In genomic region chr1:175564119-175564518, GRCh38 we compare ENCODE assay signal across 30 cellular contexts.
"Had no signal": no experiment of that assay in that cellular context is flagged by ENCODE, and none has a peak within 500 bp of the region (broad histone marks: within the 10 kb centered on the region; RNA-seq: fewer than 3 reads in every experiment).

No MANE protein-coding gene starts in this region.

- H3K9me3 ChIP-seq: esophagus squamous epithelium, heart right ventricle, left lung, mucosa of descending colon, prostate gland, right atrium auricular region, suprapubic skin, vagina had no signal

- H3K4me2 ChIP-seq: smooth muscle cell had no signal

- H2AFZ ChIP-seq: parathyroid adenoma had no signal

- H3K36me3 Mint-ChIP-seq: mesothelial cell of epicardium; naive B cell; natural killer cell treated with Interleukin-12 subunit alpha and Interleukin-12 subunit beta and Interleukin-15 and Interleukin-18, amount 100 ng/mL, for 72 hours had no signal

- ATAC-seq: heart right ventricle; left cardiac atrium; left lung; mucosa of descending colon; natural killer cell treated with Interleukin-12 subunit alpha and Interleukin-12 subunit beta and Interleukin-15 and Interleukin-18, amount 100 ng/mL, for 72 hours; sciatic nerve; stimulated activated naive CD8-positive, alpha-beta T cell treated with anti-CD3 and anti-CD28 coated beads, Interleukin-15, amount 100 ng/mL, for 72 hours had no signal

- H3K9me3 Mint-ChIP-seq: mesothelial cell of epicardium; naive B cell; natural killer cell treated with Interleukin-12 subunit alpha and Interleukin-12 subunit beta and Interleukin-15 and Interleukin-18, amount 100 ng/mL, for 72 hours; neural crest cell; stimulated activated naive CD8-positive, alpha-beta T cell treated with anti-CD3 and anti-CD28 coated beads, Interleukin-15, amount 100 ng/mL, for 72 hours had no signal

- H3K4me1 ChIP-seq: esophagus squamous epithelium, heart right ventricle, left lung, parathyroid adenoma, prostate gland, right atrium auricular region, suprapubic skin, vagina had no signal

- H3K9ac ChIP-seq: parathyroid adenoma had no signal

- H3K27me3 ChIP-seq: esophagus squamous epithelium, left lung, right atrium auricular region, suprapubic skin, vagina had no signal

- H3K27ac Mint-ChIP-seq: mesothelial cell of epicardium; naive B cell; natural killer cell treated with Interleukin-12 subunit alpha and Interleukin-12 subunit beta and Interleukin-15 and Interleukin-18, amount 100 ng/mL, for 72 hours had no signal

- DNase-seq: dermis blood vessel endothelial cell; effector memory CD4-positive, alpha-beta T cell; erythroblast; esophagus squamous epithelium; foreskin melanocyte; glutamatergic neuron; heart right ventricle; hypothalamus; left cardiac atrium; left lung; mesenchymal stem cell; mucosa of descending colon; naive B cell; stimulated activated CD4-positive, alpha-beta T cell treated with anti-CD3 and anti-CD28 coated beads, Interleukin-12 subunit alpha, Interleukin-12 subunit beta, amount 100 ng/mL, for 4 hours; stimulated activated CD4-positive, alpha-beta T cell treated with anti-CD3 and anti-CD28 coated beads, Interleukin-1b, Interleukin-23, amount 100 ng/mL, for 48 hours; stimulated activated CD4-positive, alpha-beta T cell treated with anti-CD3 and anti-CD28 coated beads, Interleukin-4, amount 100 ng/mL, for 1 hour; stimulated activated CD8-positive, alpha-beta memory T cell treated with anti-CD3 and anti-CD28 coated beads, Interleukin-4, amount 100 ng/mL, for 48 hours; stimulated activated naive CD4-positive, alpha-beta T cell; stimulated activated naive CD8-positive, alpha-beta T cell treated with anti-CD3 and anti-CD28 coated beads, Interleukin-15, amount 100 ng/mL, for 72 hours had no signal

- H3K4me1 Mint-ChIP-seq: stimulated activated naive CD8-positive, alpha-beta T cell treated with anti-CD3 and anti-CD28 coated beads, Interleukin-15, amount 100 ng/mL, for 72 hours had no signal

- H3K4me3 Mint-ChIP-seq: mesothelial cell of epicardium; naive B cell; natural killer cell treated with Interleukin-12 subunit alpha and Interleukin-12 subunit beta and Interleukin-15 and Interleukin-18, amount 100 ng/mL, for 72 hours; neural crest cell; stimulated activated naive CD8-positive, alpha-beta T cell treated with anti-CD3 and anti-CD28 coated beads, Interleukin-15, amount 100 ng/mL, for 72 hours had no signal

- H3K27ac ChIP-seq: coronary artery, esophagus squamous epithelium, heart right ventricle, left lung, parathyroid adenoma, prostate gland, right atrium auricular region, suprapubic skin, vagina had no signal

- H3K4me3 ChIP-seq: coronary artery, esophagus squamous epithelium, heart right ventricle, left lung, mucosa of descending colon, prostate gland, right atrium auricular region, smooth muscle cell, suprapubic skin, vagina had no signal

- H3K36me3 ChIP-seq: esophagus squamous epithelium, heart right ventricle, left lung, prostate gland, right atrium auricular region, suprapubic skin, vagina had no signal

- H3K79me2 ChIP-seq: parathyroid adenoma had no signal
